ENCODE assay signal across 1 cellular context in genomic region chr12:107685360-107686248, GRCh38.
A peak's percentile ranks its signal among the peaks of the same experiment; 100 is the strongest.
TF ChIP-seq lines count a peak whose summit lies in the region.

PWP1 (plus strand) TSS chr12:107685799; CDS start chr12:107685900, 101 bp downstream.

TF ChIP-seq in HepG2, 621 proteins besides CTCF, POLR2A, EP300 and RAD21 (continued from another document and continues in another):
- peak; percentile 74 for TF ChIP-seq SIN3B (IDR thresholded peaks at IDR 0.05; ENCODE audit: low read length)
- no peak for TF ChIP-seq MIER2 (CRISPR knock-in tag; IDR thresholded peaks at IDR 0.05)
- 0 out of 2 replicates have a peak, but pooled peaks have one; percentile 8 for TF ChIP-seq HOMEZ (CRISPR knock-in tag; IDR thresholded peaks at IDR 0.05; ENCODE audit: low read depth)
- TF ChIP-seq ZFP41 (CRISPR knock-in tag; IDR thresholded peaks at IDR 0.05; ENCODE audit: borderline replicate concordance), result no peak
- no peak for TF ChIP-seq ATRX (CRISPR knock-in tag; IDR thresholded peaks at IDR 0.05; ENCODE audit: borderline replicate concordance)
- peak; percentile 94; the same call in 1 of the 2 replicates for TF ChIP-seq PAX8 (CRISPR knock-in tag; IDR thresholded peaks at IDR 0.05; ENCODE audit: borderline replicate concordance)
- TF ChIP-seq ZBTB37 (CRISPR knock-in tag; IDR thresholded peaks at IDR 0.05), result no peak; the same call in 1 of the 2 replicates
- TF ChIP-seq ZNF280D (CRISPR knock-in tag; IDR thresholded peaks at IDR 0.05), result peak; percentile 89; the same call in 1 of the 2 replicates
- TF ChIP-seq HDAC6 (IDR thresholded peaks at IDR 0.05; ENCODE audit: low read depth, low read length), result no peak
- TF ChIP-seq TIGD3 (CRISPR knock-in tag; IDR thresholded peaks at IDR 0.05; ENCODE audit: borderline replicate concordance), result peak; percentile 84; the same call in 1 of the 2 replicates
- peak; percentile 79; the same call in 1 of the 2 replicates for TF ChIP-seq ZNF710 (CRISPR knock-in tag; IDR thresholded peaks at IDR 0.05; ENCODE audit: borderline replicate concordance)
- peak; percentile 81; the same call in 1 of the 2 replicates for TF ChIP-seq TSC22D2 (CRISPR knock-in tag; IDR thresholded peaks at IDR 0.05; ENCODE audit: borderline replicate concordance)
- peak; percentile 84 for TF ChIP-seq ZNF574 (CRISPR knock-in tag; IDR thresholded peaks at IDR 0.05)
- TF ChIP-seq HDAC1 (CRISPR knock-in tag; IDR thresholded peaks at IDR 0.05), result peak; percentile 98
- no peak for TF ChIP-seq MTA3 (CRISPR knock-in tag; IDR thresholded peaks at IDR 0.05)
- TF ChIP-seq ZBTB7A (CRISPR knock-in tag; IDR thresholded peaks at IDR 0.05), result peak; percentile 89
- peak; percentile 63; the same call in 1 of the 2 replicates for TF ChIP-seq MEIS2 (CRISPR knock-in tag; IDR thresholded peaks at IDR 0.05)
- no peak for TF ChIP-seq CBX2 (IDR thresholded peaks at IDR 0.05; ENCODE audit: low read depth, low read length)
- no peak; the same call in 1 of the 2 replicates for TF ChIP-seq CBX2 (CRISPR knock-in tag; IDR thresholded peaks at IDR 0.05; ENCODE audit: low read depth)
- 0 out of 2 replicates have a peak, but pooled peaks have one; percentile 36 for TF ChIP-seq ZC3H4 (CRISPR knock-in tag; IDR thresholded peaks at IDR 0.05; ENCODE audit: borderline replicate concordance)
- TF ChIP-seq SRSF1 (optimal IDR thresholded peaks at IDR 0.05; ENCODE audit: low read depth, low read length), result no peak
- TF ChIP-seq ZFP1 (CRISPR knock-in tag; IDR thresholded peaks at IDR 0.05), result peak; percentile 38
- TF ChIP-seq ZNF780A (CRISPR knock-in tag; IDR thresholded peaks at IDR 0.05), result peak; percentile 70; the same call in 1 of the 2 replicates
- no peak for TF ChIP-seq ZNF354B (CRISPR knock-in tag; IDR thresholded peaks at IDR 0.05)
- no peak; the same call in 1 of the 2 replicates for TF ChIP-seq ZNF329 (CRISPR knock-in tag; IDR thresholded peaks at IDR 0.05; ENCODE audit: low read depth)
- no peak for TF ChIP-seq ZBTB4 (CRISPR knock-in tag; IDR thresholded peaks at IDR 0.05; ENCODE audit: borderline replicate concordance)
- TF ChIP-seq ZHX2 (IDR thresholded peaks at IDR 0.05; ENCODE audit: low read depth), result peak; percentile 91
- no peak for TF ChIP-seq ZHX2 (CRISPR knock-in tag; IDR thresholded peaks at IDR 0.05; ENCODE audit: borderline replicate concordance)
- TF ChIP-seq CEBPB (IDR thresholded peaks at IDR 0.05; ENCODE audit: borderline replicate concordance, low read depth, low read length), result no peak; the same call in 1 of the 2 replicates
- TF ChIP-seq ZNF678 (CRISPR knock-in tag; IDR thresholded peaks at IDR 0.05), result 0 out of 2 replicates have a peak, but pooled peaks have one; percentile 64
- TF ChIP-seq HINFP (CRISPR knock-in tag; IDR thresholded peaks at IDR 0.05; ENCODE audit: low read depth), result 0 out of 2 replicates have a peak, but pooled peaks have one; percentile 67
